20 cellular contexts compared by ENCODE assay signal in genomic region chr2:48668992-48669391, GRCh38. TPM values are rescaled to one million over a fixed set of nuclear protein-coding genes. Genes with fewer than 3 reads are reported as not detected.
DNase-seq lines count a peak whose midpoint lies in the region; ATAC-seq and TF ChIP-seq lines count a peak whose summit lies in the region.
"Had no signal": no experiment of that assay in that cellular context is flagged by ENCODE, and none has a peak within 500 bp of the region (broad histone marks: within the 10 kb centered on the region; RNA-seq: fewer than 3 reads in every experiment).

No MANE protein-coding gene starts in this region.

- H3K4me1 ChIP-seq in OCI-LY7 (ENCODE audit: insufficient read depth, low read length, poor library complexity, severe bottlenecking) = no peaks in the 10 kb centered on the region
- H3K4me1 ChIP-seq: Peyer's patch had no signal

- no peaks in the 10 kb centered on the region for H3K9me2 ChIP-seq in OCI-LY7 (ENCODE audit: insufficient read depth, low read length)

- ATAC-seq in GM18508 (IDR thresholded peaks at IDR 0.05; ENCODE audit: insufficient read depth, unreplicated experiment) (peak; percentile 99), GM19467 (IDR thresholded peaks at IDR 0.05; ENCODE audit: unreplicated experiment) (peak; percentile 90), HG02798 (IDR thresholded peaks at IDR 0.05; ENCODE audit: poor library complexity, unreplicated experiment) (peak; percentile 66), HG03442 (IDR thresholded peaks at IDR 0.05; ENCODE audit: unreplicated experiment) (peak; percentile 63)
- ATAC-seq: left colon had no signal

- no peaks in the 10 kb centered on the region for H3K9me3 ChIP-seq in OCI-LY7 (ENCODE audit: low read length)
- H3K9me3 ChIP-seq: ovary, Peyer's patch had no signal

- H3K36me3 ChIP-seq in OCI-LY7 (ENCODE audit: insufficient read depth, low read length) = no peaks in the 10 kb centered on the region
- H3K36me3 ChIP-seq: ovary, Peyer's patch had no signal

- CTCF ChIA-PET in OCI-LY7 (lab: Charles Lee; ENCODE audit: unreplicated experiment) = no interaction called here

- H3K4me2 ChIP-seq in OCI-LY7 (ENCODE audit: low read length) = no peak overlapping the region

- no peak overlapping the region for H2AFZ ChIP-seq in OCI-LY7 (ENCODE audit: low read length)
- H2AFZ ChIP-seq: GM23248 had no signal

- H3K4me3 Mint-ChIP-seq in chondrocyte (ENCODE audit: unreplicated experiment) = no peak overlapping the region
- H3K4me3 Mint-ChIP-seq: activated naive CD4-positive, alpha-beta T cell treated with anti-CD3 and anti-CD28 coated beads, Interleukin-2, amount 10 ng/mL, durations not matched to agents 7 days and 5 days; brain had no signal

- H4K20me1 ChIP-seq in OCI-LY7 (ENCODE audit: insufficient read depth, low read length) = no peaks in the 10 kb centered on the region

- no peak for DNase-seq in OCI-LY7 (ENCODE audit: low spot score)
- no peak for DNase-seq in glomerular visceral epithelial cell (ENCODE audit: extremely low spot score)
- no peak for DNase-seq in chondrocyte (ENCODE audit: low spot score)
- no peak for DNase-seq in HuH-7 (ENCODE audit: low spot score)
- DNase-seq: activated CD4-positive, CD25-positive, alpha-beta regulatory T cell; activated naive CD4-positive, alpha-beta T cell treated with anti-CD3 and anti-CD28 coated beads, Interleukin-2, amount 10 ng/mL, durations not matched to agents 7 days and 5 days; COR-L47; GM23248; hippocampal formation; Kasumi-1; left colon; NCI-H1436 treated with DMSO at 0.1 percent for 48 hours; NCI-H510A; ovary; Peyer's patch had no signal

- intact Hi-C loops in OCI-LY7 (cut with micrococcal nuclease; ENCODE audit: unreplicated experiment) = no loop called here

- no peak overlapping the region for H3K4me3 ChIP-seq in OCI-LY7 (ENCODE audit: low read depth, low read length, poor library complexity, severe bottlenecking)
- H3K4me3 ChIP-seq: GM23248, ovary, Peyer's patch had no signal

- no peaks in the 10 kb centered on the region for H3K79me2 ChIP-seq in OCI-LY7 (ENCODE audit: insufficient read depth, low read depth, low read length)

- POLR2A ChIA-PET in OCI-LY7 (lab: Charles Lee) = interaction anchor here (0.7 kb wide), 1 partner anchor 11 kb away, joined by 3 read pairs; no protein-coding TSS in a partner anchor

- H3K27ac Mint-ChIP-seq in chondrocyte (ENCODE audit: unreplicated experiment) = no peak overlapping the region
- H3K27ac Mint-ChIP-seq: activated naive CD4-positive, alpha-beta T cell treated with anti-CD3 and anti-CD28 coated beads, Interleukin-2, amount 10 ng/mL, durations not matched to agents 7 days and 5 days; brain had no signal

- no peaks in the 10 kb centered on the region for H3K27me3 Mint-ChIP-seq in chondrocyte (ENCODE audit: low read depth)
- H3K27me3 Mint-ChIP-seq: activated naive CD4-positive, alpha-beta T cell treated with anti-CD3 and anti-CD28 coated beads, Interleukin-2, amount 10 ng/mL, durations not matched to agents 7 days and 5 days; brain had no signal

- H3K9me3 Mint-ChIP-seq in chondrocyte (ENCODE audit: low read depth) = peaks cover 11% of the 10 kb centered on the region
- H3K9me3 Mint-ChIP-seq: activated naive CD4-positive, alpha-beta T cell treated with anti-CD3 and anti-CD28 coated beads, Interleukin-2, amount 10 ng/mL, durations not matched to agents 7 days and 5 days had no signal

- H3K4me1 Mint-ChIP-seq in chondrocyte (ENCODE audit: low read depth) = no peaks in the 10 kb centered on the region
- H3K4me1 Mint-ChIP-seq: activated naive CD4-positive, alpha-beta T cell treated with anti-CD3 and anti-CD28 coated beads, Interleukin-2, amount 10 ng/mL, durations not matched to agents 7 days and 5 days; brain had no signal

- no TSS peak for BruUV-seq in OCI-LY7 (replicated peaks; lab: Mats Ljungman, UMichigan)

- H3K36me3 Mint-ChIP-seq in chondrocyte (ENCODE audit: low read depth) = no peaks in the 10 kb centered on the region
- H3K36me3 Mint-ChIP-seq: activated naive CD4-positive, alpha-beta T cell treated with anti-CD3 and anti-CD28 coated beads, Interleukin-2, amount 10 ng/mL, durations not matched to agents 7 days and 5 days; brain had no signal

- TF ChIP-seq CTCF in OCI-LY7 (conservative IDR thresholded peaks at IDR 0.05; ENCODE audit: low read length) (no peak), chondrocyte (IDR thresholded peaks at IDR 0.05) (no peak)

- H3K27ac ChIP-seq in OCI-LY7 (ENCODE audit: low read depth, low read length, poor library complexity, severe bottlenecking) = no peak overlapping the region
- H3K27ac ChIP-seq: GM23248, ovary, Peyer's patch had no signal

RNA-seq across cellular contexts. Expression of gene GTF2A1L, which starts 51.3 kb away (rescaled TPM):
- total RNA-seq in OCI-LY7 (2014; rRNA removed; shearing (Covaris generic)) = not detected in 2 replicates
- total RNA-seq in OCI-LY7 (2022) = not detected in 2 replicates
- not detected in 3 replicates for total RNA-seq in chondrocyte
- total RNA-seq: left colon had no signal
